ENCODE assay signal across 7 cellular contexts in the genomic region with DNA sequence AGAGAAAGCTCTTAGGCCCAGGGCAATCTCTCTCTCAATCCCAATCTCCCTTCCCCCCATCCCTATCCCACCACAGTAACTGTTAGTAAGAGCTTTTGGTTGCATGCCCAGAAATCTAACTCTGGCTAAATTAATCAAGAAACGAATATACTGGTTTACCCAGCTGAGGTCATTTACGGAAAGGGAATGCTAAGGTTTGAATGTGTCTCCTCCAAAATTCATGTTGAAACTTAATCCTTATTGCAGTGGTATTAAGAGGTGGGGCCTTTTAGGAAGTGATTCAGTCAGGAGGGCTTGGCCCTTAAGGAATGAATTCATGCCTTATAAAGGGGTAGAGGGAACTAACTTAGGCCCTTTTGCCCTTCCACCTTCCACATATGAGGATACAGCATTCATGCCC.
A peak's percentile ranks its signal among the peaks of the same experiment; 100 is the strongest.
DNase-seq lines count a peak whose midpoint lies in the region; ATAC-seq and TF ChIP-seq lines count a peak whose summit lies in the region.
"Not testable (repeated sequence)": the region's sequence is repeated elsewhere in the genome, so short reads cannot be mapped to it uniquely, and the experiment has no call there.

No MANE protein-coding gene starts in this region.

- H3K4me1 ChIP-seq in left lung = not testable (repeated sequence)

- TF ChIP-seq CTCF in AG09319 (IDR thresholded peaks at IDR 0.05; ENCODE audit: low read depth, low read length); choroid plexus epithelial cell (conservative IDR thresholded peaks at IDR 0.05; ENCODE audit: low read depth, low read length); fibroblast of pulmonary artery (IDR thresholded peaks at IDR 0.05; ENCODE audit: low read length, missing control alignments); left lung (IDR thresholded peaks at IDR 0.05): not testable (repeated sequence)

- peak; percentile 18 for ATAC-seq in left lung

- not testable (repeated sequence) for H3K9me3 ChIP-seq in MG63, left lung

- H3K27ac ChIP-seq in left lung = not testable (repeated sequence)

- DNase-seq in AG09319 (ENCODE audit: extremely low read depth, low read depth) (peak; percentile 22), HCEC 1CT (peak; percentile 4), MG63 (peak; percentile 5), amniotic epithelial cell (ENCODE audit: low read depth) (peak; percentile 8), choroid plexus epithelial cell (ENCODE audit: low read depth) (peak; percentile 4), fibroblast of pulmonary artery (ENCODE audit: low read depth) (peak; percentile 44)
- DNase-seq in left lung = not testable (repeated sequence)

- intact Hi-C loops in left lung (cut with DNase I) = not testable (repeated sequence)

- H3K27me3 ChIP-seq in MG63, left lung: not testable (repeated sequence)

- not testable (repeated sequence) for H3K4me3 ChIP-seq in MG63; choroid plexus epithelial cell (ENCODE audit: low read depth, low read length); fibroblast of pulmonary artery (replicated peaks; ENCODE audit: low read depth, low read length); left lung

- H3K36me3 ChIP-seq in MG63, left lung: not testable (repeated sequence)
